Comparison of ENCODE assay signal across 8 cellular contexts in genomic region chr20:48823960-48824497, GRCh38. TPM values are rescaled to one million over a fixed set of nuclear protein-coding genes. Genes with fewer than 3 reads are reported as not detected.
DNase-seq lines count a peak whose midpoint lies in the region; ATAC-seq and TF ChIP-seq lines count a peak whose summit lies in the region.

No MANE protein-coding gene starts in this region.

- H3K9ac ChIP-seq in muscle layer of colon (ENCODE audit: low read length), result no peak overlapping the region

- peak overlapping the region; percentile 13 for H3K27ac ChIP-seq in muscle layer of colon (ENCODE audit: low read depth, low read length)
- H3K27ac ChIP-seq in upper lobe of right lung, result no peak overlapping the region

- H3K4me3 ChIP-seq in muscle layer of colon (ENCODE audit: low read depth in 1 of 2, low read length in 2 of 2) (no peak overlapping the region), upper lobe of right lung (peak overlapping the region; percentile 66)

- ATAC-seq in GM19452 (IDR thresholded peaks at IDR 0.05; ENCODE audit: unreplicated experiment) (peak; percentile 29), upper lobe of right lung (no peak), GM19455 (IDR thresholded peaks at IDR 0.05; ENCODE audit: unreplicated experiment) (no peak), HG02970 (IDR thresholded peaks at IDR 0.05; ENCODE audit: low FRiP score, unreplicated experiment) (no peak), GM18909 (IDR thresholded peaks at IDR 0.05; ENCODE audit: poor library complexity, unreplicated experiment) (no peak)

- DNase-seq in RKO (ENCODE audit: low spot score) (peak; percentile 64), amniotic epithelial cell (ENCODE audit: low read depth) (peak; percentile 59), upper lobe of right lung (no peak)

- no peaks in the 10 kb centered on the region for H3K4me1 ChIP-seq in muscle layer of colon (ENCODE audit: insufficient read depth, low read length)
- H3K4me1 ChIP-seq in upper lobe of right lung, result peaks cover 43% of the 10 kb centered on the region

- peaks cover 0 to 13% of the 10 kb centered on the region in 2 donors for H3K27me3 ChIP-seq in muscle layer of colon (ENCODE audit: control insufficient read depth in 1 of 2, insufficient read depth in 2 of 2, low read length in 2 of 2)
- H3K27me3 ChIP-seq in upper lobe of right lung, result peaks cover 7% of the 10 kb centered on the region

- H3K36me3 ChIP-seq in muscle layer of colon (ENCODE audit: insufficient read depth, low read length) (no peaks in the 10 kb centered on the region), upper lobe of right lung (no peaks in the 10 kb centered on the region)

- no peak for TF ChIP-seq CTCF in upper lobe of right lung (IDR thresholded peaks at IDR 0.05)

- H3K9me3 ChIP-seq in muscle layer of colon (ENCODE audit: low read length), result no peaks in the 10 kb centered on the region
- H3K9me3 ChIP-seq in upper lobe of right lung, result no peaks in the 10 kb centered on the region

- intact Hi-C loops in upper lobe of right lung (cut with DNase I), result loop anchor here (10.0 kb wide), 1 partner anchor 69 kb away; no protein-coding TSS in a partner anchor

RNA-seq across cellular contexts. Expression of gene PREX1, which starts 3.8 kb away (rescaled TPM):
- 66.0 TPM for total RNA-seq in upper lobe of right lung
